In genomic region chr17:64965826-64966283, GRCh38 we compare ENCODE assay signal across 1 cellular context.
TF ChIP-seq lines count a peak whose summit lies in the region.
"Not testable (repeated sequence)": the region's sequence is repeated elsewhere in the genome, so short reads cannot be mapped to it uniquely, and the experiment has no call there.

No MANE protein-coding gene starts in this region.

TF ChIP-seq in K562, 482 proteins besides CTCF, POLR2A, EP300 and RAD21 (continued from another document and continues in another):
- TF ChIP-seq, protein P1, sequence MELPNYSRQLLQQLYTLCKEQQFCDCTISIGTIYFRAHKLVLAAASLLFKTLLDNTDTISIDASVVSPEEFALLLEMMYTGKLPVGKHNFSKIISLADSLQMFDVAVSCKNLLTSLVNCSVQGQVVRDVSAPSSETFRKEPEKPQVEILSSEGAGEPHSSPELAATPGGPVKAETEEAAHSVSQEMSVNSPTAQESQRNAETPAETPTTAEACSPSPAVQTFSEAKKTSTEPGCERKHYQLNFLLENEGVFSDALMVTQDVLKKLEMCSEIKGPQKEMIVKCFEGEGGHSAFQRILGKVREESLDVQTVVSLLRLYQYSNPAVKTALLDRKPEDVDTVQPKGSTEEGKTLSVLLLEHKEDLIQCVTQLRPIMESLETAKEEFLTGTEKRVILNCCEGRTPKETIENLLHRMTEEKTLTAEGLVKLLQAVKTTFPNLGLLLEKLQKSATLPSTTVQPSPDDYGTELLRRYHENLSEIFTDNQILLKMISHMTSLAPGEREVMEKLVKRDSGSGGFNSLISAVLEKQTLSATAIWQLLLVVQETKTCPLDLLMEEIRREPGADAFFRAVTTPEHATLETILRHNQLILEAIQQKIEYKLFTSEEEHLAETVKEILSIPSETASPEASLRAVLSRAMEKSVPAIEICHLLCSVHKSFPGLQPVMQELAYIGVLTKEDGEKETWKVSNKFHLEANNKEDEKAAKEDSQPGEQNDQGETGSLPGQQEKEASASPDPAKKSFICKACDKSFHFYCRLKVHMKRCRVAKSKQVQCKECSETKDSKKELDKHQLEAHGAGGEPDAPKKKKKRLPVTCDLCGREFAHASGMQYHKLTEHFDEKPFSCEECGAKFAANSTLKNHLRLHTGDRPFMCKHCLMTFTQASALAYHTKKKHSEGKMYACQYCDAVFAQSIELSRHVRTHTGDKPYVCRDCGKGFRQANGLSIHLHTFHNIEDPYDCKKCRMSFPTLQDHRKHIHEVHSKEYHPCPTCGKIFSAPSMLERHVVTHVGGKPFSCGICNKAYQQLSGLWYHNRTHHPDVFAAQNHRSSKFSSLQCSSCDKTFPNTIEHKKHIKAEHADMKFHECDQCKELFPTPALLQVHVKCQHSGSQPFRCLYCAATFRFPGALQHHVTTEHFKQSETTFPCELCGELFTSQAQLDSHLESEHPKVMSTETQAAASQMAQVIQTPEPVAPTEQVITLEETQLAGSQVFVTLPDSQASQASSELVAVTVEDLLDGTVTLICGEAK (IDR thresholded peaks at IDR 0.05), result 0 out of 2 replicates have a peak, but pooled peaks have one; percentile 20
- TF ChIP-seq, protein P1 (CRISPR knock-in tag; IDR thresholded peaks at IDR 0.05), result not testable (repeated sequence)
- peak; percentile 78 for TF ChIP-seq ZBTB33 (CRISPR knock-in tag; IDR thresholded peaks at IDR 0.05)
- TF ChIP-seq CREB3L1 (IDR thresholded peaks at IDR 0.05; ENCODE audit: borderline replicate concordance, low read depth), result 0 out of 2 replicates have a peak, but pooled peaks have one; percentile 60
- peak in 1 of 3 experiments; percentile 64; a peak in 3 of 6 replicates for TF ChIP-seq ZBTB11 (CRISPR knock-in tag; IDR thresholded peaks at IDR 0.05)
- peak; percentile 82 for TF ChIP-seq SMAD4 (CRISPR knock-in tag; conservative IDR thresholded peaks at IDR 0.05)
- peak; percentile 89; the same call in 1 of the 2 replicates for TF ChIP-seq ZNF511 (CRISPR knock-in tag; IDR thresholded peaks at IDR 0.05)
- TF ChIP-seq GABPB1 (CRISPR knock-in tag; IDR thresholded peaks at IDR 0.05), result peak; percentile 62; the same call in 1 of the 2 replicates
- TF ChIP-seq FOXP1 (CRISPR knock-in tag; IDR thresholded peaks at IDR 0.05), result peak; percentile 84
- TF ChIP-seq, protein P2, sequence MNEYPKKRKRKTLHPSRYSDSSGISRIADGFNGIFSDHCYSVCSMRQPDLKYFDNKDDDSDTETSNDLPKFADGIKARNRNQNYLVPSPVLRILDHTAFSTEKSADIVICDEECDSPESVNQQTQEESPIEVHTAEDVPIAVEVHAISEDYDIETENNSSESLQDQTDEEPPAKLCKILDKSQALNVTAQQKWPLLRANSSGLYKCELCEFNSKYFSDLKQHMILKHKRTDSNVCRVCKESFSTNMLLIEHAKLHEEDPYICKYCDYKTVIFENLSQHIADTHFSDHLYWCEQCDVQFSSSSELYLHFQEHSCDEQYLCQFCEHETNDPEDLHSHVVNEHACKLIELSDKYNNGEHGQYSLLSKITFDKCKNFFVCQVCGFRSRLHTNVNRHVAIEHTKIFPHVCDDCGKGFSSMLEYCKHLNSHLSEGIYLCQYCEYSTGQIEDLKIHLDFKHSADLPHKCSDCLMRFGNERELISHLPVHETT (CRISPR knock-in tag; conservative IDR thresholded peaks at IDR 0.05 in 1 of 2, IDR thresholded peaks at IDR 0.05 in 1 of 2), result 0 out of 4 replicates have a peak, but pooled peaks of 1 of the 2 experiments have one; percentile 49
- TF ChIP-seq ZNF76 (CRISPR knock-in tag; IDR thresholded peaks at IDR 0.05; ENCODE audit: borderline replicate concordance), result 0 out of 2 replicates have a peak, but pooled peaks have one; percentile 66
- 0 out of 2 replicates have a peak, but pooled peaks have one; percentile 51 for TF ChIP-seq ZNF175 (CRISPR knock-in tag; IDR thresholded peaks at IDR 0.05; ENCODE audit: low read depth)
- TF ChIP-seq GABPA (tag; conservative IDR thresholded peaks at IDR 0.05; ENCODE audit: low read depth), result peak; percentile 67
- TF ChIP-seq, protein P3, sequence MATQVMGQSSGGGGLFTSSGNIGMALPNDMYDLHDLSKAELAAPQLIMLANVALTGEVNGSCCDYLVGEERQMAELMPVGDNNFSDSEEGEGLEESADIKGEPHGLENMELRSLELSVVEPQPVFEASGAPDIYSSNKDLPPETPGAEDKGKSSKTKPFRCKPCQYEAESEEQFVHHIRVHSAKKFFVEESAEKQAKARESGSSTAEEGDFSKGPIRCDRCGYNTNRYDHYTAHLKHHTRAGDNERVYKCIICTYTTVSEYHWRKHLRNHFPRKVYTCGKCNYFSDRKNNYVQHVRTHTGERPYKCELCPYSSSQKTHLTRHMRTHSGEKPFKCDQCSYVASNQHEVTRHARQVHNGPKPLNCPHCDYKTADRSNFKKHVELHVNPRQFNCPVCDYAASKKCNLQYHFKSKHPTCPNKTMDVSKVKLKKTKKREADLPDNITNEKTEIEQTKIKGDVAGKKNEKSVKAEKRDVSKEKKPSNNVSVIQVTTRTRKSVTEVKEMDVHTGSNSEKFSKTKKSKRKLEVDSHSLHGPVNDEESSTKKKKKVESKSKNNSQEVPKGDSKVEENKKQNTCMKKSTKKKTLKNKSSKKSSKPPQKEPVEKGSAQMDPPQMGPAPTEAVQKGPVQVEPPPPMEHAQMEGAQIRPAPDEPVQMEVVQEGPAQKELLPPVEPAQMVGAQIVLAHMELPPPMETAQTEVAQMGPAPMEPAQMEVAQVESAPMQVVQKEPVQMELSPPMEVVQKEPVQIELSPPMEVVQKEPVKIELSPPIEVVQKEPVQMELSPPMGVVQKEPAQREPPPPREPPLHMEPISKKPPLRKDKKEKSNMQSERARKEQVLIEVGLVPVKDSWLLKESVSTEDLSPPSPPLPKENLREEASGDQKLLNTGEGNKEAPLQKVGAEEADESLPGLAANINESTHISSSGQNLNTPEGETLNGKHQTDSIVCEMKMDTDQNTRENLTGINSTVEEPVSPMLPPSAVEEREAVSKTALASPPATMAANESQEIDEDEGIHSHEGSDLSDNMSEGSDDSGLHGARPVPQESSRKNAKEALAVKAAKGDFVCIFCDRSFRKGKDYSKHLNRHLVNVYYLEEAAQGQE (CRISPR knock-in tag; IDR thresholded peaks at IDR 0.05; ENCODE audit: low read depth), result 0 out of 2 replicates have a peak, but pooled peaks have one; percentile 68
- not testable (repeated sequence) for TF ChIP-seq NR2C1 (IDR thresholded peaks at IDR 0.05)
- TF ChIP-seq NR2C1 (tag; IDR thresholded peaks at IDR 0.05), result peak; percentile 43
- TF ChIP-seq HDAC1 (IDR thresholded peaks at IDR 0.05), result peak in 1 of 2 experiments; percentile 66; a peak in 2 of 4 replicates
- peak; percentile 79 for TF ChIP-seq EP400 (IDR thresholded peaks at IDR 0.05)
- TF ChIP-seq KAT7 (CRISPR knock-in tag; IDR thresholded peaks at IDR 0.05; ENCODE audit: borderline replicate concordance), result 0 out of 2 replicates have a peak, but pooled peaks have one; percentile 27
